Comparison of ENCODE assay signal across 13 cellular contexts in the genomic region with DNA sequence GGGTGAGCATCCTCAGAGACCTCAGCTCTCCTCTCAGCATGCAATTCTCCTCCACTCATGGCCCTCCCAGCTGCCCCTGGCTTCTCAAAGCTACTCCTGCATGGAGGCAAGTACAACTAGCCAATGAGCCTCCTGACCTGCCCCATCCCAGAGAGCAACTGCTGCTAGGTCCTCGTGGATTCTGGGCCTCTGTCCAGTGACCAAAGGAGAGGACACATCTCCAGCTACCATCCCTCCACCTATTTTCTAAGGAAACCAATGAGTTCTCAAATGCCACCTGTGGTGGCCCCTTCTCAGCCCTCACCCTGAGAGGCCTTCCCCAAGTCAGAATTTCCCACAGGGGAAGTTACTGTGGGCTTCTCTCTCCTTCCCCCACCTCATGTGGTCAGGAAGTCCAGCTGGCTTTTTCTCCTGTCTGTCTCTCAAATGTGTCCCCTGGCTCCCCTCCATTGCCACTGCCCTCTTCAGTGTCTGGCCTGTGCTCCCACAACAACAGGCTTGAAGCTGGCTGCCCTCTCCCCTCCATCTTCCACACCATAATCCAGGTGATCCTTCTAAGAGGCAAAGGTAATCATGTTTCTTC. TPM values are rescaled to one million over a fixed set of nuclear protein-coding genes. Genes with fewer than 3 reads are reported as not detected.
DNase-seq lines count a peak whose midpoint lies in the region; ATAC-seq, FAIRE-seq and TF ChIP-seq lines count a peak whose summit lies in the region.
"Had no signal": no experiment of that assay in that cellular context is flagged by ENCODE, and none has a peak within 500 bp of the region (broad histone marks: within the 10 kb centered on the region; RNA-seq: fewer than 3 reads in every experiment).

No MANE protein-coding gene starts in this region.

- CTCF ChIA-PET in CD4-positive, alpha-beta memory T cell (lab: Charles Lee; ENCODE audit: partially characterized antibody), result interaction anchor here (1.2 kb wide), 1 partner anchor 128 kb away, joined by 3 read pairs; no protein-coding TSS in a partner anchor
- CTCF ChIA-PET in naive thymus-derived CD4-positive, alpha-beta T cell (lab: Charles Lee), result interaction anchor here (0.6 kb wide), 1 partner anchor 1156 kb away, joined by 3 read pairs; no protein-coding TSS in a partner anchor

- H3K9me3 ChIP-seq in CD4-positive, alpha-beta memory T cell (ENCODE audit: control insufficient read depth in 1 of 2, low read length in 2 of 2), result no peaks in the 10 kb centered on the region
- no peaks in the 10 kb centered on the region for H3K9me3 ChIP-seq in naive thymus-derived CD4-positive, alpha-beta T cell (ENCODE audit: control insufficient read depth in 2 of 3, low read length in 3 of 3)

- no peaks in the 10 kb centered on the region for H3K36me3 ChIP-seq in CD4-positive, alpha-beta memory T cell (ENCODE audit: insufficient read depth, low read length)
- no peaks in the 10 kb centered on the region for H3K36me3 ChIP-seq in naive thymus-derived CD4-positive, alpha-beta T cell (ENCODE audit: control insufficient read depth in 2 of 3, insufficient read depth in 3 of 3, low read length in 3 of 3)

- no peak for ATAC-seq in naive thymus-derived CD4-positive, alpha-beta T cell
- no peak for ATAC-seq in HG02973 (IDR thresholded peaks at IDR 0.05; ENCODE audit: unreplicated experiment)

- peak overlapping the region in 4 of 8 donors; percentile 18 to 81 (median 56) for H3K4me3 Mint-ChIP-seq in CD4-positive, alpha-beta memory T cell
- H3K4me3 Mint-ChIP-seq in activated T-helper 2 cell treated with anti-CD3 and anti-CD28 coated beads, Interferon-gamma antibody, Interleukin-2, Interleukin-4, amounts not matched to agents 10 μg/mL and 5 μg/mL and 100 μg/mL, durations not matched to agents 14 hours and 24 hours and 36 hours (ENCODE audit: low read depth), result peak overlapping the region; percentile 30
- peak overlapping the region in 9 of 10 donors; percentile 14 to 65 (median 42) for H3K4me3 Mint-ChIP-seq in naive thymus-derived CD4-positive, alpha-beta T cell
- H3K4me3 Mint-ChIP-seq: mesothelial cell of epicardium had no signal

- intact Hi-C loops in CD4-positive, alpha-beta memory T cell (cut with micrococcal nuclease), result no loop called here
- intact Hi-C loops in activated T-helper 2 cell treated with anti-CD3 and anti-CD28 coated beads, Interferon-gamma antibody, Interleukin-2, Interleukin-4, amounts not matched to agents 10 μg/mL and 5 μg/mL and 100 μg/mL, durations not matched to agents 14 hours and 24 hours and 36 hours (cut with micrococcal nuclease), result loop anchor here (5.0 kb wide), 2 partner anchors 42 to 72 kb away; no protein-coding TSS in a partner anchor
- intact Hi-C loops in naive thymus-derived CD4-positive, alpha-beta T cell (cut with micrococcal nuclease), result loop anchor here in 1 of 2 donors (5.0 kb wide), 1 partner anchor 33 kb away; no protein-coding TSS in a partner anchor

- peak; percentile 27 for FAIRE-seq in GM12892 (lab: Jason Lieb, UNC)

- peaks cover 27 to 52% (median 40%) of the 10 kb centered on the region in 4 donors for H3K4me1 Mint-ChIP-seq in CD4-positive, alpha-beta memory T cell
- peaks cover 52% of the 10 kb centered on the region for H3K4me1 Mint-ChIP-seq in activated T-helper 2 cell treated with anti-CD3 and anti-CD28 coated beads, Interferon-gamma antibody, Interleukin-2, Interleukin-4, amounts not matched to agents 10 μg/mL and 5 μg/mL and 100 μg/mL, durations not matched to agents 14 hours and 24 hours and 36 hours (ENCODE audit: low read depth)
- H3K4me1 Mint-ChIP-seq in naive thymus-derived CD4-positive, alpha-beta T cell, result peaks cover 33 to 74% (median 59%) of the 10 kb centered on the region in 7 donors

- POLR2A ChIA-PET in CD4-positive, alpha-beta memory T cell (lab: Charles Lee; ENCODE audit: partially characterized antibody), result interaction anchor here (0.9 kb wide), 1 partner anchor 11 kb away, joined by 3 read pairs; no protein-coding TSS in a partner anchor
- POLR2A ChIA-PET in naive thymus-derived CD4-positive, alpha-beta T cell (lab: Charles Lee), result no interaction called here

- no peaks in the 10 kb centered on the region for H3K36me3 Mint-ChIP-seq in CD4-positive, alpha-beta memory T cell
- peaks cover 6% of the 10 kb centered on the region for H3K36me3 Mint-ChIP-seq in activated T-helper 2 cell treated with anti-CD3 and anti-CD28 coated beads, Interferon-gamma antibody, Interleukin-2, Interleukin-4, amounts not matched to agents 10 μg/mL and 5 μg/mL and 100 μg/mL, durations not matched to agents 14 hours and 24 hours and 36 hours (ENCODE audit: low read depth)
- H3K36me3 Mint-ChIP-seq in naive thymus-derived CD4-positive, alpha-beta T cell, result peaks cover 0 to 22% (median 0%) of the 10 kb centered on the region in 5 donors
- H3K36me3 Mint-ChIP-seq: mesothelial cell of epicardium had no signal

- no peak for DNase-seq in CD4-positive, alpha-beta memory T cell
- DNase-seq in GM12892 (ENCODE audit: insufficient read length) (no peak), HuH-7 (ENCODE audit: low spot score) (no peak), 8988T (no peak), NCI-H69 (lab: John Stamatoyannopoulos, UW) (no peak)
- DNase-seq in activated T-helper 2 cell treated with anti-CD3 and anti-CD28 coated beads, Interferon-gamma antibody, Interleukin-2, Interleukin-4, amounts not matched to agents 10 μg/mL and 5 μg/mL and 100 μg/mL, durations not matched to agents 14 hours and 24 hours and 36 hours (ENCODE audit: low spot score), result no peak
- DNase-seq in naive thymus-derived CD4-positive, alpha-beta T cell, result no peak
- DNase-seq: central memory CD4-positive, alpha-beta T cell; DMS 273 treated with DMSO at 0.1 percent for 48 hours; NCI-H2171 had no signal

- H3K4me3 ChIP-seq in CD4-positive, alpha-beta memory T cell (ENCODE audit: low read length in 2 of 2), result no peak overlapping the region
- H3K4me3 ChIP-seq in naive thymus-derived CD4-positive, alpha-beta T cell (ENCODE audit: low read length), result no peak overlapping the region

- H3K9me3 Mint-ChIP-seq in CD4-positive, alpha-beta memory T cell, result no peaks in the 10 kb centered on the region
- no peaks in the 10 kb centered on the region for H3K9me3 Mint-ChIP-seq in activated T-helper 2 cell treated with anti-CD3 and anti-CD28 coated beads, Interferon-gamma antibody, Interleukin-2, Interleukin-4, amounts not matched to agents 10 μg/mL and 5 μg/mL and 100 μg/mL, durations not matched to agents 14 hours and 24 hours and 36 hours
- H3K9me3 Mint-ChIP-seq in naive thymus-derived CD4-positive, alpha-beta T cell, result no peaks in the 10 kb centered on the region
- H3K9me3 Mint-ChIP-seq: mesothelial cell of epicardium had no signal

- peaks cover 51% of the 10 kb centered on the region for H3K4me1 ChIP-seq in CD4-positive, alpha-beta memory T cell (ENCODE audit: insufficient read depth, low read length)
- peaks cover 28 to 43% of the 10 kb centered on the region in 2 donors for H3K4me1 ChIP-seq in naive thymus-derived CD4-positive, alpha-beta T cell (ENCODE audit: control insufficient read depth in 2 of 2, insufficient read depth in 2 of 2, low read length in 2 of 2)

- no peaks in the 10 kb centered on the region for H3K27me3 ChIP-seq in CD4-positive, alpha-beta memory T cell (ENCODE audit: insufficient read depth, low read length)
- no peaks in the 10 kb centered on the region for H3K27me3 ChIP-seq in naive thymus-derived CD4-positive, alpha-beta T cell (ENCODE audit: control insufficient read depth in 2 of 2, insufficient read depth in 2 of 2, low read length in 2 of 2)

- no peaks in the 10 kb centered on the region for H3K27me3 Mint-ChIP-seq in CD4-positive, alpha-beta memory T cell
- H3K27me3 Mint-ChIP-seq in activated T-helper 2 cell treated with anti-CD3 and anti-CD28 coated beads, Interferon-gamma antibody, Interleukin-2, Interleukin-4, amounts not matched to agents 10 μg/mL and 5 μg/mL and 100 μg/mL, durations not matched to agents 14 hours and 24 hours and 36 hours (ENCODE audit: low read depth), result no peaks in the 10 kb centered on the region
- no peaks in the 10 kb centered on the region for H3K27me3 Mint-ChIP-seq in naive thymus-derived CD4-positive, alpha-beta T cell

- no peak for TF ChIP-seq POLR2A in GM12892 (IDR thresholded peaks at IDR 0.05; ENCODE audit: low read depth, low read length)

- no peak overlapping the region for H3K27ac ChIP-seq in CD4-positive, alpha-beta memory T cell (ENCODE audit: low read depth, low read length)
- no peak overlapping the region for H3K27ac ChIP-seq in naive thymus-derived CD4-positive, alpha-beta T cell (ENCODE audit: low read depth, low read length)

- H3K27ac Mint-ChIP-seq in CD4-positive, alpha-beta memory T cell, result peak overlapping the region; percentile 36 to 96 (median 76)
- peak overlapping the region; percentile 87 for H3K27ac Mint-ChIP-seq in activated T-helper 2 cell treated with anti-CD3 and anti-CD28 coated beads, Interferon-gamma antibody, Interleukin-2, Interleukin-4, amounts not matched to agents 10 μg/mL and 5 μg/mL and 100 μg/mL, durations not matched to agents 14 hours and 24 hours and 36 hours
- peak overlapping the region; percentile 43 to 89 (median 83) for H3K27ac Mint-ChIP-seq in naive thymus-derived CD4-positive, alpha-beta T cell
- H3K27ac Mint-ChIP-seq: mesothelial cell of epicardium had no signal

RNA-seq across cellular contexts. Expression of gene LIPC, which starts 43.0 kb away (rescaled TPM):
- under 1 TPM in 1 of 2 experiments, not detected in 1; 0.41 TPM for total RNA-seq in CD4-positive, alpha-beta memory T cell
- polyA plus RNA-seq in CD4-positive, alpha-beta memory T cell, result 1 to 10 TPM in 1 of 2 donors, under 1 TPM in 1; 0.25 to 2.4 TPM
- not detected for polyA plus RNA-seq in GM12892 (2012; ENCODE audit: missing spikeins)
- 1.1 and 1.7 TPM in 2 replicates for total RNA-seq in activated T-helper 2 cell treated with anti-CD3 and anti-CD28 coated beads, Interferon-gamma antibody, Interleukin-2, Interleukin-4, amounts not matched to agents 10 μg/mL and 5 μg/mL and 100 μg/mL, durations not matched to agents 14 hours and 24 hours and 36 hours
- total RNA-seq in naive thymus-derived CD4-positive, alpha-beta T cell, result 1 to 10 TPM in 1 of 5 experiments, under 1 TPM in 4; 0.46 to 5.1 (median 0.77) TPM
- polyA plus RNA-seq in naive thymus-derived CD4-positive, alpha-beta T cell, result 1 to 10 TPM in 1 of 2 donors, under 1 TPM in 1; 0.58 to 2.1 TPM
- total RNA-seq: esophagus mucosa, mesothelial cell of epicardium had no signal
